ENCODE assay signal across 11 cellular contexts in genomic region chr6:69887026-69887425, GRCh38. TPM values are rescaled to one million over a fixed set of nuclear protein-coding genes. Genes with fewer than 3 reads are reported as not detected.
A peak's percentile ranks its signal among the peaks of the same experiment; 100 is the strongest.
DNase-seq lines count a peak whose midpoint lies in the region; ATAC-seq and FAIRE-seq lines count a peak whose summit lies in the region.
"Had no signal": no experiment of that assay in that cellular context is flagged by ENCODE, and none has a peak within 500 bp of the region (broad histone marks: within the 10 kb centered on the region; RNA-seq: fewer than 3 reads in every experiment).

No MANE protein-coding gene starts in this region.

- FAIRE-seq in RCC 7860 (lab: Jason Lieb, UNC): no peak

- ATAC-seq in GM18508 (IDR thresholded peaks at IDR 0.05; ENCODE audit: insufficient read depth, unreplicated experiment) (peak; percentile 52), GM21423 (IDR thresholded peaks at IDR 0.05; ENCODE audit: unreplicated experiment) (peak; percentile 55), HG03565 (IDR thresholded peaks at IDR 0.05; ENCODE audit: unreplicated experiment) (peak; percentile 63), HG02642 (IDR thresholded peaks at IDR 0.05; ENCODE audit: poor library complexity, unreplicated experiment) (no peak)

- DNase-seq in kidney tubule cell (ENCODE audit: low spot score) (peak; percentile 11), RCC 7860 (ENCODE audit: low spot score) (no peak), superior temporal gyrus (ENCODE audit: extremely low spot score) (no peak), SK-N-DZ (ENCODE audit: low spot score) (no peak)
- DNase-seq: MV-4-11, occipital lobe, thyroid gland had no signal

RNA-seq across cellular contexts. Expression of gene COL19A1, which starts 20.7 kb away (rescaled TPM):
- 0.99 and 1.6 TPM in 2 replicates for polyA plus RNA-seq in SK-N-DZ (2014; cell fraction: cytosol; rRNA removed)
- 1.9 and 2.0 TPM in 2 replicates for polyA plus RNA-seq in SK-N-DZ (2014; cell fraction: nucleus; rRNA removed)
